25 cellular contexts compared by ENCODE assay signal in genomic region chr19:32188921-32189320, GRCh38.
"Had no signal": no experiment of that assay in that cellular context is flagged by ENCODE, and none has a peak within 500 bp of the region (broad histone marks: within the 10 kb centered on the region; RNA-seq: fewer than 3 reads in every experiment).

No MANE protein-coding gene starts in this region.

- DNase-seq: occipital lobe; ovary; posterior cingulate gyrus; psoas muscle; right cardiac atrium; right lobe of liver; sigmoid colon; small intestine; stimulated activated CD4-positive, alpha-beta T cell treated with anti-CD3 and anti-CD28 coated beads, Interleukin-15, amount 100 ng/mL, for 24 hours; stimulated activated CD4-positive, alpha-beta T cell treated with anti-CD3 and anti-CD28 coated beads, Interleukin-2, amount 100 ng/mL, for 24 hours; stimulated activated CD4-positive, alpha-beta T cell treated with anti-CD3 and anti-CD28 coated beads, Interleukin-2, amount 100 ng/mL, for 48 hours; stimulated activated CD4-positive, alpha-beta T cell treated with anti-CD3 and anti-CD28 coated beads, Interleukin-4, amount 100 ng/mL, for 24 hours; stimulated activated naive B cell treated with anti-CD40 and anti-IgM and Interleukin-4, amounts not matched to agents 10 μg/mL and 1 μg/mL and 100 μg/mL, for 72 hours; stimulated activated naive CD4-positive, alpha-beta T cell treated with Interleukin-2 at 50 U/mL for 16 hours; stomach; thyroid gland; trophoblast cell; upper lobe of left lung had no signal

- H3K9me3 ChIP-seq: ovary, psoas muscle, right lobe of liver, sigmoid colon, thoracic aorta, thyroid gland, upper lobe of left lung, vagina had no signal

- ATAC-seq: psoas muscle; right cardiac atrium; right lobe of liver; stimulated activated effector memory CD8-positive, alpha-beta T cell treated with anti-CD3 and anti-CD28 coated beads, Interleukin-12 subunit alpha, Interleukin-12 subunit beta, amount 100 ng/mL, for 72 hours; stimulated activated naive B cell treated with anti-CD40 and anti-IgM and Interleukin-4, amounts not matched to agents 10 μg/mL and 1 μg/mL and 100 μg/mL, for 72 hours had no signal

- H3K36me3 ChIP-seq: neural progenitor cell, ovary, right lobe of liver, sigmoid colon, stomach, thoracic aorta, thyroid gland, tibial nerve, upper lobe of left lung, vagina had no signal

- H3K4me3 ChIP-seq: neural progenitor cell, ovary, psoas muscle, right lobe of liver, sigmoid colon, stomach, thoracic aorta, thyroid gland, tibial nerve, upper lobe of left lung, vagina had no signal

- H3K27ac ChIP-seq: neural progenitor cell, ovary, parathyroid adenoma, psoas muscle, right lobe of liver, sigmoid colon, stomach, thoracic aorta, thyroid gland, tibial nerve, upper lobe of left lung, vagina had no signal

- FAIRE-seq: small intestine, urothelium cell line had no signal

- H3K4me2 ChIP-seq: neural progenitor cell had no signal

- H3K27me3 ChIP-seq: ovary, right lobe of liver, sigmoid colon, thyroid gland, tibial nerve, upper lobe of left lung, vagina had no signal

- H3K4me1 ChIP-seq: neural progenitor cell, parathyroid adenoma, psoas muscle, right lobe of liver, sigmoid colon, stomach, thyroid gland, tibial nerve, upper lobe of left lung, vagina had no signal
